In genomic region chr16:72241930-72242329, GRCh38 we compare ENCODE assay signal across 8 cellular contexts.
DNase-seq lines count a peak whose midpoint lies in the region; TF ChIP-seq lines count a peak whose summit lies in the region.

No MANE protein-coding gene starts in this region.

- H3K9me3 ChIP-seq in Caco-2 (no peaks in the 10 kb centered on the region), H9 (ENCODE audit: control insufficient read depth, low read depth, low read length) (no peaks in the 10 kb centered on the region)

- no peaks in the 10 kb centered on the region for H3K23me2 ChIP-seq in H9 (ENCODE audit: insufficient read length, low read depth, low read length, poor library complexity, severe bottlenecking)

- no peak overlapping the region for H2BK120ac ChIP-seq in H9 (ENCODE audit: low read depth, low read length, poor library complexity, severe bottlenecking)
- no peak overlapping the region for H2BK120ac ChIP-seq in mesendoderm (ENCODE audit: low read depth, low read length)

- H3K9me3 Mint-ChIP-seq in Caco-2 (ENCODE audit: unreplicated experiment) (no peaks in the 10 kb centered on the region), H9 (no peaks in the 10 kb centered on the region)

- H3K4me3 Mint-ChIP-seq in Caco-2 (ENCODE audit: unreplicated experiment): no peak overlapping the region
- no peak overlapping the region for H3K4me3 Mint-ChIP-seq in H9

- H4K5ac ChIP-seq in H9 (ENCODE audit: insufficient read length, low read depth, low read length) (no peak overlapping the region), mesendoderm (ENCODE audit: low read length) (no peak overlapping the region)

- POLR2A ChIA-PET in Caco-2 (lab: Charles Lee): no interaction called here

- H2BK20ac ChIP-seq in H9 (ENCODE audit: low read depth, low read length, poor library complexity, severe bottlenecking): no peak overlapping the region

- H3K79me1 ChIP-seq in H9 (ENCODE audit: insufficient read depth, low read depth, low read length, poor library complexity, severe bottlenecking) (no peaks in the 10 kb centered on the region), mesendoderm (ENCODE audit: low read length) (no peaks in the 10 kb centered on the region)

- no peaks in the 10 kb centered on the region for H3K36me3 Mint-ChIP-seq in Caco-2 (ENCODE audit: insufficient read depth, unreplicated experiment)
- no peaks in the 10 kb centered on the region for H3K36me3 Mint-ChIP-seq in H9 (ENCODE audit: insufficient read depth in 1 of 3, low read depth in 3 of 3)

- H3K27ac ChIP-seq in H9 (ENCODE audit: insufficient read length, low read depth, low read length) (no peak overlapping the region), coronary artery (no peak overlapping the region), mesendoderm (ENCODE audit: low read depth, low read length) (no peak overlapping the region)

- no peaks in the 10 kb centered on the region for H4K20me1 ChIP-seq in H9 (ENCODE audit: control insufficient read depth, insufficient read depth, insufficient read length)

- peak in 1 of 2 experiments; percentile 61 for DNase-seq in Caco-2
- DNase-seq in H9: no peak
- peak; percentile 74 for DNase-seq in NCI-H748 (lab: John Stamatoyannopoulos, UW; ENCODE audit: unreplicated experiment)
- no peak for DNase-seq in coronary artery (ENCODE audit: low spot score)
- peak; percentile 58 for DNase-seq in mesendoderm
- no peak for DNase-seq in DMS79 treated with DMSO at 0.1 percent for 48 hours (lab: John Stamatoyannopoulos, UW)
- DNase-seq in activated CD8-positive, alpha-beta memory T cell treated with anti-CD3 and anti-CD28 coated beads, Interleukin-2, amount 50 U/mL, for 48 hours: no peak
- DNase-seq in activated naive CD4-positive, alpha-beta T cell treated with anti-CD3 and anti-CD28 coated beads, Interleukin-2, amount 50 U/mL, for 16 hours: no peak

- no peak overlapping the region for H2BK12ac ChIP-seq in H9 (ENCODE audit: insufficient read length, low read depth, low read length)

- H3K56ac ChIP-seq in H9 (ENCODE audit: insufficient read length, low read depth, low read length) (no peak overlapping the region), mesendoderm (ENCODE audit: low read length) (no peak overlapping the region)

- H3K23ac ChIP-seq in H9 (ENCODE audit: insufficient read length, low read depth, low read length): no peak overlapping the region
- H3K23ac ChIP-seq in mesendoderm (ENCODE audit: low read length): no peak overlapping the region

- H3K4me1 Mint-ChIP-seq in Caco-2 (ENCODE audit: low read depth, unreplicated experiment): no peaks in the 10 kb centered on the region
- H3K4me1 Mint-ChIP-seq in H9: no peaks in the 10 kb centered on the region

- H2BK15ac ChIP-seq in H9 (ENCODE audit: low read depth, low read length): no peak overlapping the region
- H2BK15ac ChIP-seq in mesendoderm (replicated peaks; ENCODE audit: low read depth): no peak overlapping the region

- H2BK5ac ChIP-seq in H9 (ENCODE audit: insufficient read length, low read length) (no peak overlapping the region), mesendoderm (ENCODE audit: low read length) (no peak overlapping the region)

- H3K27me3 ChIP-seq in Caco-2 (replicated peaks; ENCODE audit: control insufficient read depth, insufficient read depth, low read length): no peaks in the 10 kb centered on the region
- H3K27me3 ChIP-seq in H9 (ENCODE audit: insufficient read depth, low read length): no peaks in the 10 kb centered on the region
- no peaks in the 10 kb centered on the region for H3K27me3 ChIP-seq in mesendoderm (ENCODE audit: insufficient read depth, low read length, poor library complexity)

- H2AK5ac ChIP-seq in H9 (ENCODE audit: insufficient read length, low read length) (no peak overlapping the region), mesendoderm (ENCODE audit: low read length) (no peak overlapping the region)

- H3K27ac Mint-ChIP-seq in Caco-2 (ENCODE audit: unreplicated experiment) (no peak overlapping the region), H9 (no peak overlapping the region)

- no peak overlapping the region for H3K4me2 ChIP-seq in H9 (ENCODE audit: insufficient read depth, insufficient read length, low read length)
- no peak overlapping the region for H3K4me2 ChIP-seq in mesendoderm (ENCODE audit: low read length)

- H3K9ac ChIP-seq in H9 (ENCODE audit: extremely low read depth, insufficient read length, low read length) (no peak overlapping the region), mesendoderm (ENCODE audit: low read length) (no peak overlapping the region)

- no CpG with 5 or more reads among the region's 7 CpGs for WGBS in H9 (ENCODE audit: extremely low coverage, insufficient read length, low lambda C conversion rate)
- no CpG with 5 or more reads among the region's 7 CpGs for WGBS in mesendoderm (ENCODE audit: extremely low coverage, insufficient coverage, low lambda C conversion rate)

- peak overlapping the region; percentile 27 for H2AFZ ChIP-seq in H9 (ENCODE audit: low read length)

- CTCF ChIA-PET in Caco-2 (lab: Charles Lee): interaction anchor here (1.0 to 2.1 kb wide), 2 partner anchors 117 to 225 kb away, joined by 3 to 23 read pairs; no protein-coding TSS in a partner anchor

- TF ChIP-seq CTCF in Caco-2 (IDR thresholded peaks at IDR 0.05; ENCODE audit: insufficient read depth in 1 of 2, low read depth in 1 of 2, low read length in 1 of 2, severe bottlenecking in 1 of 2, unreplicated experiment in 1 of 2) (peak; percentile 84 to 95), H9 (conservative IDR thresholded peaks at IDR 0.05) (peak; percentile 81), coronary artery (IDR thresholded peaks at IDR 0.05) (peak; percentile 52)

- H3K4me3 ChIP-seq in Caco-2 (ENCODE audit: low read depth, low read length) (no peak overlapping the region), coronary artery (no peak overlapping the region), mesendoderm (ENCODE audit: low read length) (no peak overlapping the region)

- H3T11ph ChIP-seq in H9 (ENCODE audit: low read length): no peak overlapping the region

- H4K8ac ChIP-seq in H9 (replicated peaks; ENCODE audit: insufficient read length, low read depth, low read length) (no peak overlapping the region), mesendoderm (ENCODE audit: low read depth, low read length) (no peak overlapping the region)

- H4K91ac ChIP-seq in H9 (ENCODE audit: insufficient read length, low read depth, low read length): no peak overlapping the region

- H3K27me3 Mint-ChIP-seq in Caco-2 (ENCODE audit: insufficient read depth, unreplicated experiment) (peaks cover 3% of the 10 kb centered on the region), H9 (ENCODE audit: low read depth) (no peaks in the 10 kb centered on the region)

- BruUV-seq in Caco-2 (replicated peaks; lab: Mats Ljungman, UMichigan): no TSS peak

- H3K4me1 ChIP-seq in Caco-2 (no peaks in the 10 kb centered on the region), H9 (ENCODE audit: insufficient read depth, low read length) (no peaks in the 10 kb centered on the region), mesendoderm (ENCODE audit: control insufficient read depth, low read depth, low read length) (no peaks in the 10 kb centered on the region)

- intact Hi-C loops in Caco-2 (cut with micrococcal nuclease; ENCODE audit: unreplicated experiment): loop anchor here (1.0 to 10.0 kb wide), 5 partner anchors 70 to 593 kb away; no protein-coding TSS in a partner anchor

- H3K36me3 ChIP-seq in Caco-2 (ENCODE audit: control insufficient read depth, insufficient read depth, low read length) (no peaks in the 10 kb centered on the region), mesendoderm (ENCODE audit: control insufficient read depth, insufficient read depth, low read length) (no peaks in the 10 kb centered on the region)

- H3K18ac ChIP-seq in H9 (ENCODE audit: insufficient read length, low read depth, low read length) (no peak overlapping the region), mesendoderm (ENCODE audit: low read length) (no peak overlapping the region)

- no peak overlapping the region for H3K4ac ChIP-seq in H9 (ENCODE audit: low read depth, low read length)
- H3K4ac ChIP-seq in mesendoderm (ENCODE audit: low read depth, low read length): no peak overlapping the region

- no peak overlapping the region for H3K14ac ChIP-seq in H9 (ENCODE audit: insufficient read depth, low read length)

- H3K79me2 ChIP-seq in H9 (ENCODE audit: insufficient read depth, low read length): no peaks in the 10 kb centered on the region
- no peaks in the 10 kb centered on the region for H3K79me2 ChIP-seq in mesendoderm (ENCODE audit: control insufficient read depth, insufficient read depth, low read length)

Comparison
In these comparisons a context has a peak if more than half of its experiments do, and no peak if none do; other contexts are left out.
1. DNase-seq: peak in NCI-H748 (single experiment) and mesendoderm (single experiment); none in H9 (single experiment), coronary artery (single experiment), DMS79 treated with DMSO at 0.1 percent for 48 hours (single experiment), activated CD8-positive, alpha-beta memory T cell treated with anti-CD3 and anti-CD28 coated beads, Interleukin-2, amount 50 U/mL, for 48 hours (single experiment) and activated naive CD4-positive, alpha-beta T cell treated with anti-CD3 and anti-CD28 coated beads, Interleukin-2, amount 50 U/mL, for 16 hours (single experiment).
2. Peak in every context shown above with its lines, with median percentiles within 50 percentile points of each other: CTCF ChIP-seq.